8 cellular contexts compared by ENCODE assay signal in genomic region chr11:96155627-96156378, GRCh38.
A peak's percentile ranks its signal among the peaks of the same experiment; 100 is the strongest.
DNase-seq lines count a peak whose midpoint lies in the region; ATAC-seq and TF ChIP-seq lines count a peak whose summit lies in the region.

No MANE protein-coding gene starts in this region.

- peak overlapping the region; percentile 64 for H3K4me2 ChIP-seq in IMR-90 (ENCODE audit: low read depth, low read length)
- H3K4me2 ChIP-seq in fibroblast of lung (ENCODE audit: extremely low read depth, insufficient read depth, low read length) = peak overlapping the region; percentile 69

- no peaks in the 10 kb centered on the region for H3K36me3 Mint-ChIP-seq in neural crest cell (ENCODE audit: low read depth)

- ATAC-seq in GM21717 (IDR thresholded peaks at IDR 0.05; ENCODE audit: unreplicated experiment) = peak; percentile 63
- peak; percentile 79 for ATAC-seq in IMR-90 (ENCODE audit: low read depth)

- H2AK5ac ChIP-seq in IMR-90 (ENCODE audit: low read depth, low read length) = peak overlapping the region; percentile 92

- CTCF ChIA-PET in IMR-90 (lab: Yijun Ruan, JAX) = interaction anchor here (0.6 to 3.0 kb wide), 8 partner anchors 16 to 320 kb away, joined by 3 to 16 read pairs (median 4); partner anchors contain the start of gene MAML2

- peak overlapping the region; percentile 13 for H3K4me3 Mint-ChIP-seq in neural crest cell

- intact Hi-C loops in IMR-90 (cut with micrococcal nuclease) = loop anchor here (1.0 kb wide), 2 partner anchors 43 to 101 kb away; no protein-coding TSS in a partner anchor

- H2AFZ ChIP-seq in IMR-90 (replicated peaks; ENCODE audit: low read length, poor library complexity) (peak overlapping the region; percentile 62), fibroblast of lung (ENCODE audit: low read length) (no peak overlapping the region)

- peak overlapping the region; percentile 97 for H3K4ac ChIP-seq in IMR-90 (ENCODE audit: low read depth, low read length)

- H3K36me3 ChIP-seq in IMR-90 (ENCODE audit: control insufficient read depth, insufficient read depth, low read length) = no peaks in the 10 kb centered on the region
- no peaks in the 10 kb centered on the region for H3K36me3 ChIP-seq in fibroblast of lung (ENCODE audit: control insufficient read depth, insufficient read depth, low read length)
- no peaks in the 10 kb centered on the region for H3K36me3 ChIP-seq in suprapubic skin

- no peaks in the 10 kb centered on the region for H4K20me1 ChIP-seq in IMR-90 (ENCODE audit: insufficient read depth, low read length)
- no peaks in the 10 kb centered on the region for H4K20me1 ChIP-seq in fibroblast of lung (ENCODE audit: control insufficient read depth, extremely low read depth, insufficient read depth, low read length)

- H4K91ac ChIP-seq in IMR-90 (ENCODE audit: insufficient read depth, low read depth, low read length) = peak overlapping the region; percentile 98

- H3K27ac ChIP-seq in IMR-90 (ENCODE audit: insufficient read depth, low read length) (peak overlapping the region; percentile 86), fibroblast of lung (ENCODE audit: insufficient read depth, low read length) (peak overlapping the region; percentile 98), suprapubic skin (peak overlapping the region; percentile 56)

- peak; percentile 95 for DNase-seq in G401 (ENCODE audit: low spot score)
- peak; percentile 97 for DNase-seq in IMR-90
- peak; percentile 31 for DNase-seq in activated CD8-positive, alpha-beta memory T cell treated with anti-CD3 and anti-CD28 coated beads, Interleukin-2, amount 50 U/mL, for 24 hours (ENCODE audit: extremely low read depth)
- DNase-seq in fibroblast of lung (ENCODE audit: low read depth in 2 of 2) = peak; percentile 94 to 98
- no peak for DNase-seq in neural crest cell (ENCODE audit: low read depth, low spot score)
- DNase-seq in suprapubic skin (ENCODE audit: low spot score in 2 of 2) = peak; percentile 81 to 85
- DNase-seq in T-helper 9 cell = no peak

- peak overlapping the region; percentile 99 for H3K27ac Mint-ChIP-seq in neural crest cell (ENCODE audit: unreplicated experiment)

- peak overlapping the region; percentile 94 for H2BK20ac ChIP-seq in IMR-90 (ENCODE audit: low read depth, low read length)

- peak; percentile 29 for TF ChIP-seq RAD21 in IMR-90 (IDR thresholded peaks at IDR 0.05; ENCODE audit: low read length)

- peak overlapping the region; percentile 22 for H2BK15ac ChIP-seq in IMR-90 (ENCODE audit: low read depth, low read length)

- peak overlapping the region; percentile 95 for H3K14ac ChIP-seq in IMR-90 (replicated peaks; ENCODE audit: low read depth, low read length)

- H3K79me1 ChIP-seq in IMR-90 (ENCODE audit: low read depth in 1 of 2, low read length in 2 of 2) = peaks cover 21 to 66% of the 10 kb centered on the region in 2 experiments; a peak in 3 of 4 replicates

- peak; percentile 43; the same call in 1 of the 2 replicates for TF ChIP-seq POLR2A in IMR-90 (IDR thresholded peaks at IDR 0.05; ENCODE audit: low read depth, low read length)
- TF ChIP-seq POLR2A in suprapubic skin (IDR thresholded peaks at IDR 0.05) = no peak

- no peaks in the 10 kb centered on the region for H3K27me3 Mint-ChIP-seq in neural crest cell (ENCODE audit: low read depth)

- peaks cover 19% of the 10 kb centered on the region for H3K79me2 ChIP-seq in fibroblast of lung (ENCODE audit: control insufficient read depth, insufficient read depth, low read length)

- H4K5ac ChIP-seq in IMR-90 (ENCODE audit: low read depth, low read length) = peak overlapping the region; percentile 42

- H3K27me3 ChIP-seq in IMR-90 (ENCODE audit: control insufficient read depth, insufficient read depth, low read length) (no peaks in the 10 kb centered on the region), fibroblast of lung (ENCODE audit: control insufficient read depth, insufficient read depth, low read length) (no peaks in the 10 kb centered on the region), suprapubic skin (no peaks in the 10 kb centered on the region)

- in situ Hi-C loops in G401 (cut with HindIII; ENCODE audit: low sequenced_read_pairs) = no loop called here
- in situ Hi-C loops in IMR-90 (cut with MboI; ENCODE audit: low sequenced_read_pairs) = no loop called here

- POLR2A ChIA-PET in IMR-90 (lab: Charles Lee; ENCODE audit: unreplicated experiment) = interaction anchor here (0.5 to 0.8 kb wide), 5 partner anchors 59 to 188 kb away, joined by 3 to 7 read pairs (median 3); partner anchors contain the start of gene MAML2

- H3K56ac ChIP-seq in IMR-90 (ENCODE audit: extremely low read depth, insufficient read depth, low read length) = peak overlapping the region; percentile 97

- peak overlapping the region; percentile 87 for H2BK5ac ChIP-seq in IMR-90 (ENCODE audit: low read depth, low read length, poor library complexity, severe bottlenecking)

- H3K23ac ChIP-seq in IMR-90 (ENCODE audit: low read depth, low read length) = peak overlapping the region; percentile 96

- H3K4me3 ChIP-seq in IMR-90 (ENCODE audit: insufficient read depth, low read depth, low read length) (peak overlapping the region; percentile 8; the same call in 1 of the 2 replicates), fibroblast of lung (replicated peaks in 1 of 4; ENCODE audit: control extremely low read depth in 1 of 4, insufficient read depth in 1 of 4, low read depth in 3 of 4, low read length in 4 of 4) (peak overlapping the region; percentile 0 to 33 (median 26)), suprapubic skin (peak overlapping the region; percentile 7)

- TF ChIP-seq EP300 in suprapubic skin (IDR thresholded peaks at IDR 0.05) = no peak

- H3K9me3 ChIP-seq in IMR-90 (ENCODE audit: control insufficient read depth, insufficient read depth, low read length) (no peaks in the 10 kb centered on the region), fibroblast of lung (ENCODE audit: control insufficient read depth, insufficient read depth, low read depth, low read length) (no peaks in the 10 kb centered on the region), suprapubic skin (no peaks in the 10 kb centered on the region)

- H3K4me1 Mint-ChIP-seq in neural crest cell = peaks cover 49% of the 10 kb centered on the region

- peak overlapping the region; percentile 76 for H2AK9ac ChIP-seq in IMR-90 (replicated peaks; ENCODE audit: low read depth, low read length, poor library complexity)

- H4K8ac ChIP-seq in IMR-90 (ENCODE audit: low read depth in 2 of 2, low read length in 2 of 2) = peak overlapping the region; percentile 72 to 84; a peak in 3 of 4 replicates

- no TSS peak for BruUV-seq in IMR-90 (replicated peaks; lab: Mats Ljungman, UMichigan)

- WGBS in IMR-90 (ENCODE audit: extremely low coverage in 2 of 2, insufficient read length in 1 of 2), 2 experiments = no CpG with 5 or more reads among the region's 9 CpGs
- whole genome bisulfite sequencing in suprapubic skin = 46% methylated on average over 9 of the region's 9 CpGs

- H2BK120ac ChIP-seq in IMR-90 (ENCODE audit: low read depth, low read length) = peak overlapping the region; percentile 98

- dilution Hi-C loops in IMR-90 (cut with HindIII; ENCODE audit: low sequenced_read_pairs, unreplicated experiment) = no loop called here

- H3K9me3 Mint-ChIP-seq in neural crest cell = no peaks in the 10 kb centered on the region

- H3K9ac ChIP-seq in IMR-90 (ENCODE audit: low read depth, low read length) = peak overlapping the region; percentile 38
- peak overlapping the region; percentile 66 for H3K9ac ChIP-seq in fibroblast of lung (ENCODE audit: insufficient read depth, low read length)

- H3K4me1 ChIP-seq in IMR-90 (ENCODE audit: control insufficient read depth, insufficient read depth, low read length) = peaks cover 26% of the 10 kb centered on the region
- H3K4me1 ChIP-seq in fibroblast of lung (ENCODE audit: control insufficient read depth, extremely low read depth, insufficient read depth, low read length) = peaks cover 31% of the 10 kb centered on the region
- H3K4me1 ChIP-seq in suprapubic skin = peaks cover 48% of the 10 kb centered on the region

- peaks cover 22% of the 10 kb centered on the region for H3K9me1 ChIP-seq in IMR-90 (ENCODE audit: insufficient read depth, low read length)

- peak overlapping the region; percentile 84 for H3K18ac ChIP-seq in IMR-90 (ENCODE audit: low read depth, low read length)

- TF ChIP-seq CTCF in IMR-90 (conservative IDR thresholded peaks at IDR 0.05; ENCODE audit: low read depth, low read length) (peak; percentile 41), fibroblast of lung (conservative IDR thresholded peaks at IDR 0.05 in 1 of 2, IDR thresholded peaks at IDR 0.05 in 1 of 2; ENCODE audit: low read depth in 1 of 2, low read length in 2 of 2) (peak; percentile 40 to 42), neural crest cell (conservative IDR thresholded peaks at IDR 0.05) (no peak), suprapubic skin (IDR thresholded peaks at IDR 0.05) (no peak)

TF ChIP-seq in IMR-90, 13 proteins besides CTCF, POLR2A, EP300 and RAD21 (continues in another document):
- no peak; the same call in 1 of the 2 replicates for TF ChIP-seq USF2 (IDR thresholded peaks at IDR 0.05; ENCODE audit: low read depth, low read length)
- TF ChIP-seq CHD1 (IDR thresholded peaks at IDR 0.05; ENCODE audit: low read depth, low read length) = 0 out of 2 replicates have a peak, but pooled peaks have one; percentile 16
- TF ChIP-seq FOS (IDR thresholded peaks at IDR 0.05; ENCODE audit: low read depth, low read length) = peak; percentile 78
- TF ChIP-seq MXI1 (IDR thresholded peaks at IDR 0.05; ENCODE audit: borderline replicate concordance, low read depth, low read length) = peak; percentile 79
- no peak; the same call in 1 of the 2 replicates for TF ChIP-seq SMC3 (IDR thresholded peaks at IDR 0.05; ENCODE audit: low read depth, low read length)
- TF ChIP-seq CEBPB (IDR thresholded peaks at IDR 0.05; ENCODE audit: low read depth, low read length) = no peak
- peak; percentile 66 for TF ChIP-seq BHLHE40 (IDR thresholded peaks at IDR 0.05; ENCODE audit: low read depth, low read length)
- peak; percentile 6; the same call in 1 of the 2 replicates for TF ChIP-seq NFE2L2 (IDR thresholded peaks at IDR 0.05; ENCODE audit: low read depth, low read length)
- TF ChIP-seq RCOR1 (IDR thresholded peaks at IDR 0.05; ENCODE audit: insufficient replicate concordance, low read length) = no peak
- TF ChIP-seq MAZ (IDR thresholded peaks at IDR 0.05; ENCODE audit: borderline replicate concordance, low read depth, low read length) = peak; percentile 80
- TF ChIP-seq RFX5 (IDR thresholded peaks at IDR 0.05; ENCODE audit: low read depth, low read length) = no peak

Comparison
In these comparisons a context has a peak if more than half of its experiments do, and no peak if none do; other contexts are left out.
1. DNase-seq: peak in G401 (single experiment), IMR-90 (single experiment), activated CD8-positive, alpha-beta memory T cell treated with anti-CD3 and anti-CD28 coated beads, Interleukin-2, amount 50 U/mL, for 24 hours (single experiment), fibroblast of lung (2 of 2) and suprapubic skin (2 of 2); none in neural crest cell (single experiment) and T-helper 9 cell (single experiment).
2. CTCF ChIP-seq: peak in IMR-90 (single experiment) and fibroblast of lung (2 of 2); none in neural crest cell (single experiment) and suprapubic skin (0 of 2).
3. Peak in every context shown above with its lines, with median percentiles within 50 percentile points of each other: H3K27ac ChIP-seq and H3K4me3 ChIP-seq.